ENCODE assay signal across 28 cellular contexts in genomic region chr1:164644268-164644667, GRCh38.
A peak's percentile ranks its signal among the peaks of the same experiment; 100 is the strongest.
DNase-seq lines count a peak whose midpoint lies in the region; ATAC-seq and TF ChIP-seq lines count a peak whose summit lies in the region.
"Had no signal": no experiment of that assay in that cellular context is flagged by ENCODE, and none has a peak within 500 bp of the region (broad histone marks: within the 10 kb centered on the region; RNA-seq: fewer than 3 reads in every experiment).

No MANE protein-coding gene starts in this region.

- TF ChIP-seq CTCF in fibroblast of lung (conservative IDR thresholded peaks at IDR 0.05 in 1 of 2, IDR thresholded peaks at IDR 0.05 in 1 of 2; ENCODE audit: low read depth in 1 of 2, low read length in 2 of 2): no peak
- no peak for TF ChIP-seq CTCF in psoas muscle (IDR thresholded peaks at IDR 0.05)
- no peak for TF ChIP-seq CTCF in vagina (IDR thresholded peaks at IDR 0.05)

- no peaks in the 10 kb centered on the region for H3K27me3 ChIP-seq in fibroblast of lung (ENCODE audit: control insufficient read depth, insufficient read depth, low read length)
- H3K27me3 ChIP-seq in psoas muscle (ENCODE audit: insufficient read depth in 3 of 3, low read length in 2 of 3): no peaks in the 10 kb centered on the region
- no peaks in the 10 kb centered on the region for H3K27me3 ChIP-seq in vagina
- H3K27me3 ChIP-seq: esophagus squamous epithelium, ovary, spleen, tibial nerve had no signal

- peak overlapping the region; percentile 3 for H3K27ac ChIP-seq in fibroblast of lung (ENCODE audit: insufficient read depth, low read length)
- H3K27ac ChIP-seq in psoas muscle: peak overlapping the region; percentile 95
- H3K27ac ChIP-seq in vagina: peak overlapping the region; percentile 61
- H3K27ac ChIP-seq: 22Rv1, spleen had no signal

- H3K4me3 ChIP-seq in fibroblast of lung (replicated peaks in 1 of 4; ENCODE audit: control extremely low read depth in 1 of 4, insufficient read depth in 1 of 4, low read depth in 3 of 4, low read length in 4 of 4) (peak overlapping the region in 1 of 4 experiments; percentile 3), psoas muscle (peak overlapping the region; percentile 31), vagina (no peak overlapping the region)
- H3K4me3 ChIP-seq: esophagus squamous epithelium, GM23338, K562, lung, mucosa of descending colon, ovary, spleen, tibial nerve had no signal

- DNase-seq in DMS 273 (lab: John Stamatoyannopoulos, UW; ENCODE audit: unreplicated experiment): peak; percentile 34
- no peak for DNase-seq in DMS 273 treated with DMSO at 0.1 percent for 48 hours (lab: John Stamatoyannopoulos, UW)
- no peak for DNase-seq in fibroblast of lung (ENCODE audit: low read depth in 2 of 2)
- no peak for DNase-seq in psoas muscle
- no peak for DNase-seq in vagina (ENCODE audit: extremely low spot score in 2 of 2)
- DNase-seq in sciatic nerve (ENCODE audit: low spot score): no peak
- no peak for DNase-seq in stimulated activated naive CD4-positive, alpha-beta T cell (lab: John Stamatoyannopoulos, UW)
- DNase-seq in SHP77 treated with DMSO at 0.1 percent for 48 hours (lab: John Stamatoyannopoulos, UW): no peak
- DNase-seq: activated gamma-delta T cell; activated T-cell treated with anti-CD3 and anti-CD28 coated beads, Interleukin-2, amount 50 U/mL, for 4 hours; dermis blood vessel endothelial cell; DND-41; esophagus squamous epithelium; GF-D8; HFFc6; hippocampal formation; mucosa of descending colon; nephron progenitor cell; ovary; retina; spleen; stimulated activated CD8-positive, alpha-beta memory T cell treated with anti-CD3 and anti-CD28 coated beads, Interleukin-4, amount 100 ng/mL, for 48 hours; stimulated activated naive CD8-positive, alpha-beta T cell treated with anti-CD3 and anti-CD28 coated beads, Interleukin-15, amount 100 ng/mL, for 72 hours had no signal

- no peaks in the 10 kb centered on the region for H3K9me3 ChIP-seq in fibroblast of lung (ENCODE audit: control insufficient read depth, insufficient read depth, low read depth, low read length)
- H3K9me3 ChIP-seq in psoas muscle: no peaks in the 10 kb centered on the region
- H3K9me3 ChIP-seq in vagina: no peaks in the 10 kb centered on the region
- H3K9me3 ChIP-seq: esophagus squamous epithelium, mucosa of descending colon, ovary, spleen, tibial nerve had no signal

- WGBS in psoas muscle, 3 donors: 60 to 63% (median 60%) methylated on average over 3 of the region's 3 CpGs

- no peak overlapping the region for H2AFZ ChIP-seq in fibroblast of lung (ENCODE audit: low read length)
- H2AFZ ChIP-seq: GM23338 had no signal

- no peaks in the 10 kb centered on the region for H3K79me2 ChIP-seq in fibroblast of lung (ENCODE audit: control insufficient read depth, insufficient read depth, low read length)

- no peak overlapping the region for H3K9ac ChIP-seq in fibroblast of lung (ENCODE audit: insufficient read depth, low read length)

- intact Hi-C loops in psoas muscle (cut with DNase I) (loop anchor here in 1 of 2 donors (5.0 kb wide), 1 partner anchor 138 kb away; no protein-coding TSS in a partner anchor), vagina (cut with DNase I) (no loop called here), sciatic nerve (cut with DNase I) (no loop called here)

- TF ChIP-seq POLR2A in vagina (IDR thresholded peaks at IDR 0.05): no peak

- peak overlapping the region; percentile 34 for H3K4me2 ChIP-seq in fibroblast of lung (ENCODE audit: extremely low read depth, insufficient read depth, low read length)
- H3K4me2 ChIP-seq: GM23338 had no signal

- no peaks in the 10 kb centered on the region for H3K36me3 ChIP-seq in fibroblast of lung (ENCODE audit: control insufficient read depth, insufficient read depth, low read length)
- no peaks in the 10 kb centered on the region for H3K36me3 ChIP-seq in psoas muscle (ENCODE audit: insufficient read depth in 1 of 2, low read depth in 1 of 2)
- no peaks in the 10 kb centered on the region for H3K36me3 ChIP-seq in vagina
- H3K36me3 ChIP-seq: ovary, spleen, tibial nerve had no signal

- no peaks in the 10 kb centered on the region for H4K20me1 ChIP-seq in fibroblast of lung (ENCODE audit: control insufficient read depth, extremely low read depth, insufficient read depth, low read length)

- ATAC-seq in psoas muscle: no peak
- ATAC-seq in sciatic nerve: no peak
- ATAC-seq: activated T-cell treated with anti-CD3 and anti-CD28 coated beads, Interleukin-2, amount 50 U/mL, for 4 hours; GM23338; K562; mucosa of descending colon; stimulated activated naive CD8-positive, alpha-beta T cell treated with anti-CD3 and anti-CD28 coated beads, Interleukin-15, amount 100 ng/mL, for 72 hours had no signal

- H3K4me1 ChIP-seq in fibroblast of lung (ENCODE audit: control insufficient read depth, extremely low read depth, insufficient read depth, low read length) (peaks cover 6% of the 10 kb centered on the region), psoas muscle (peaks cover 90% of the 10 kb centered on the region), vagina (peaks cover 100% of the 10 kb centered on the region)

Comparison
In these comparisons a context has a peak if more than half of its experiments do, and no peak if none do; other contexts are left out.
1. H3K27ac ChIP-seq: peak in every context shown above with its lines; median percentile 95 in psoas muscle; 61 in vagina; 3 in fibroblast of lung.